21 cellular contexts compared by ENCODE assay signal in genomic region chr17:62876664-62877411, GRCh38.
A peak's percentile ranks its signal among the peaks of the same experiment; 100 is the strongest.
DNase-seq lines count a peak whose midpoint lies in the region; ATAC-seq and TF ChIP-seq lines count a peak whose summit lies in the region.
"Had no signal": no experiment of that assay in that cellular context is flagged by ENCODE, and none has a peak within 500 bp of the region (broad histone marks: within the 10 kb centered on the region; RNA-seq: fewer than 3 reads in every experiment).

No MANE protein-coding gene starts in this region.

- POLR2A ChIA-PET in MCF 10A (lab: Yijun Ruan, JAX): interaction anchor here (0.7 to 4.1 kb wide), 19 partner anchors 10 to 897 kb away, joined by 3 to 31 read pairs (median 4); partner anchors contain the start of genes CCDC47, DDX42 and METTL2A

- peak overlapping the region; percentile 54 for H3K27ac Mint-ChIP-seq in MCF 10A (ENCODE audit: low read depth, unreplicated experiment)
- H3K27ac Mint-ChIP-seq in activated naive CD4-positive, alpha-beta T cell treated with anti-CD3 and anti-CD28 coated beads, Interleukin-2, amount 10 ng/mL, durations not matched to agents 7 days and 5 days: no peak overlapping the region
- H3K27ac Mint-ChIP-seq: activated naive CD4-positive, alpha-beta T cell treated with anti-CD3 and anti-CD28 coated beads for 36 hours had no signal

- peak overlapping the region in 1 of 2 donors; percentile 58 for H3K27ac ChIP-seq in breast epithelium
- H3K27ac ChIP-seq: right atrium auricular region, SJSA1 had no signal

- CTCF ChIA-PET in MCF 10A (lab: Yijun Ruan, JAX): interaction anchor here (0.6 to 1.6 kb wide), 4 partner anchors 10 to 94 kb away, joined by 3 to 4 read pairs (median 4); no protein-coding TSS in a partner anchor
- CTCF ChIA-PET in activated naive CD4-positive, alpha-beta T cell treated with anti-CD3 and anti-CD28 coated beads, Interleukin-2, amount 10 ng/mL, durations not matched to agents 7 days and 5 days (lab: Charles Lee): no interaction called here

- H3K27me3 Mint-ChIP-seq in MCF 10A (ENCODE audit: insufficient read depth, unreplicated experiment): no peaks in the 10 kb centered on the region
- H3K27me3 Mint-ChIP-seq in activated naive CD4-positive, alpha-beta T cell treated with anti-CD3 and anti-CD28 coated beads, Interleukin-2, amount 10 ng/mL, durations not matched to agents 7 days and 5 days: no peaks in the 10 kb centered on the region

- H3K36me3 Mint-ChIP-seq in MCF 10A (ENCODE audit: insufficient read depth, unreplicated experiment): no peaks in the 10 kb centered on the region
- no peaks in the 10 kb centered on the region for H3K36me3 Mint-ChIP-seq in activated naive CD4-positive, alpha-beta T cell treated with anti-CD3 and anti-CD28 coated beads, Interleukin-2, amount 10 ng/mL, durations not matched to agents 7 days and 5 days

- no peak for ATAC-seq in GM18498 (IDR thresholded peaks at IDR 0.05; ENCODE audit: unreplicated experiment)

- no peak overlapping the region for H3K4me3 ChIP-seq in breast epithelium
- peak overlapping the region; percentile 8 for H3K4me3 ChIP-seq in adipocyte (ENCODE audit: low read length)
- H3K4me3 ChIP-seq: right atrium auricular region, SJSA1 had no signal

- H3K9me3 Mint-ChIP-seq in MCF 10A (ENCODE audit: unreplicated experiment): no peaks in the 10 kb centered on the region
- H3K9me3 Mint-ChIP-seq in activated naive CD4-positive, alpha-beta T cell treated with anti-CD3 and anti-CD28 coated beads, Interleukin-2, amount 10 ng/mL, durations not matched to agents 7 days and 5 days: no peaks in the 10 kb centered on the region
- H3K9me3 Mint-ChIP-seq: activated naive CD4-positive, alpha-beta T cell treated with anti-CD3 and anti-CD28 coated beads for 36 hours; neural crest cell had no signal

- DNase-seq in MCF 10A (ENCODE audit: unreplicated experiment): peak; percentile 61
- no peak for DNase-seq in breast epithelium (ENCODE audit: low spot score in 2 of 2)
- peak; percentile 63 for DNase-seq in adipocyte (ENCODE audit: low read depth)
- peak; percentile 68 for DNase-seq in fibroblast of gingiva (ENCODE audit: low read depth)
- DNase-seq in GF-D8 (lab: John Stamatoyannopoulos, UW): no peak
- DNase-seq in activated naive CD4-positive, alpha-beta T cell treated with anti-CD3 and anti-CD28 coated beads, Interleukin-2, amount 10 ng/mL, durations not matched to agents 7 days and 5 days: no peak
- DNase-seq in NCI-H446 (lab: John Stamatoyannopoulos, UW): no peak
- DNase-seq: ACHN; activated CD8-positive, alpha-beta memory T cell treated with anti-CD3 and anti-CD28 coated beads, Interleukin-2, amount 50 U/mL, for 4 hours; activated naive CD4-positive, alpha-beta T cell treated with anti-CD3 and anti-CD28 coated beads for 36 hours; effector memory CD4-positive, alpha-beta T cell; islet precursor cell; mesendoderm; MV-4-11; stimulated activated CD4-positive, alpha-beta T cell treated with anti-CD3 and anti-CD28 coated beads, Interleukin-4, amount 100 ng/mL, for 1 hour; stimulated activated CD8-positive, alpha-beta memory T cell treated with anti-CD3 and anti-CD28 coated beads, Interleukin-4, amount 100 ng/mL, for 48 hours; T-helper 9 cell had no signal

- no peaks in the 10 kb centered on the region for H3K9me3 ChIP-seq in breast epithelium
- peaks cover 5% of the 10 kb centered on the region for H3K9me3 ChIP-seq in adipocyte (ENCODE audit: control insufficient read depth, low read length)
- H3K9me3 ChIP-seq: right atrium auricular region, SJSA1 had no signal

- H3K36me3 ChIP-seq in breast epithelium: no peaks in the 10 kb centered on the region
- H3K36me3 ChIP-seq in adipocyte (ENCODE audit: control insufficient read depth, insufficient read depth, low read length, severe bottlenecking): no peaks in the 10 kb centered on the region
- H3K36me3 ChIP-seq: right atrium auricular region, SJSA1 had no signal

- H3K4me1 ChIP-seq in breast epithelium: no peaks in the 10 kb centered on the region
- peaks cover 11% of the 10 kb centered on the region for H3K4me1 ChIP-seq in adipocyte (ENCODE audit: control insufficient read depth, insufficient read depth, low read length)
- H3K4me1 ChIP-seq: right atrium auricular region, SJSA1 had no signal

- BruUV-seq in MCF 10A (replicated peaks; lab: Mats Ljungman, UMichigan): no TSS peak

- TF ChIP-seq CTCF in MCF 10A (IDR thresholded peaks at IDR 0.05; ENCODE audit: unreplicated experiment) (no peak), breast epithelium (IDR thresholded peaks at IDR 0.05) (no peak)

- TF ChIP-seq POLR2A in breast epithelium (IDR thresholded peaks at IDR 0.05): no peak

- peaks cover 14% of the 10 kb centered on the region for H3K4me1 Mint-ChIP-seq in MCF 10A (ENCODE audit: insufficient read depth, unreplicated experiment)
- no peaks in the 10 kb centered on the region for H3K4me1 Mint-ChIP-seq in activated naive CD4-positive, alpha-beta T cell treated with anti-CD3 and anti-CD28 coated beads, Interleukin-2, amount 10 ng/mL, durations not matched to agents 7 days and 5 days

- H3K9ac ChIP-seq in adipocyte (ENCODE audit: low read length): peak overlapping the region; percentile 22

- H3K27me3 ChIP-seq in breast epithelium: no peaks in the 10 kb centered on the region
- H3K27me3 ChIP-seq in adipocyte (replicated peaks; ENCODE audit: control insufficient read depth, insufficient read depth, low read length): peaks cover 3% of the 10 kb centered on the region
- H3K27me3 ChIP-seq: right atrium auricular region had no signal

- intact Hi-C loops in MCF 10A (cut with micrococcal nuclease) (loop anchor here (5.0 to 10.0 kb wide), 2 partner anchors 82 to 90 kb away; partner anchors contain the start of gene TANC2), breast epithelium (cut with DNase I; ENCODE audit: low total_unique reads) (no loop called here)

- H3K4me3 Mint-ChIP-seq in MCF 10A (ENCODE audit: unreplicated experiment): no peak overlapping the region
- H3K4me3 Mint-ChIP-seq in activated naive CD4-positive, alpha-beta T cell treated with anti-CD3 and anti-CD28 coated beads, Interleukin-2, amount 10 ng/mL, durations not matched to agents 7 days and 5 days: no peak overlapping the region
- H3K4me3 Mint-ChIP-seq: activated naive CD4-positive, alpha-beta T cell treated with anti-CD3 and anti-CD28 coated beads for 36 hours; neural crest cell had no signal

Comparison
In these comparisons a context has a peak if more than half of its experiments do, and no peak if none do; other contexts are left out.
1. DNase-seq: peak in MCF 10A (single experiment), adipocyte (single experiment) and fibroblast of gingiva (single experiment); none in breast epithelium (0 of 2), GF-D8 (single experiment), activated naive CD4-positive, alpha-beta T cell treated with anti-CD3 and anti-CD28 coated beads, Interleukin-2, amount 10 ng/mL, durations not matched to agents 7 days and 5 days (single experiment) and NCI-H446 (0 of 2).